Comparison of ENCODE assay signal across 21 cellular contexts in genomic region chr3:171193693-171194092, GRCh38.
DNase-seq lines count a peak whose midpoint lies in the region; ATAC-seq, FAIRE-seq and TF ChIP-seq lines count a peak whose summit lies in the region.
"Had no signal": no experiment of that assay in that cellular context is flagged by ENCODE, and none has a peak within 500 bp of the region (broad histone marks: within the 10 kb centered on the region; RNA-seq: fewer than 3 reads in every experiment).

No MANE protein-coding gene starts in this region.

- H3K9me3 ChIP-seq in PC-3 (ENCODE audit: low read length), result no peaks in the 10 kb centered on the region
- H3K9me3 ChIP-seq: SJSA1 had no signal

- ATAC-seq in PC-3 (no peak), GM18520 (IDR thresholded peaks at IDR 0.05; ENCODE audit: unreplicated experiment) (no peak)
- ATAC-seq: GM12878, Panc1 had no signal

- FAIRE-seq in bronchial epithelial cell (lab: Jason Lieb, UNC), result no peak
- FAIRE-seq: GM12878, H1 had no signal

- peak overlapping the region; percentile 51 for H3K27ac ChIP-seq in PC-3 (ENCODE audit: low read length)
- H3K27ac ChIP-seq: SJSA1 had no signal

- H3K9ac ChIP-seq in PC-3 (ENCODE audit: low read length), result no peak overlapping the region

- H2AFZ ChIP-seq in PC-3 (ENCODE audit: low read length), result no peak overlapping the region

- H3F3A ChIP-seq in PC-3 (ENCODE audit: low read length, unreplicated experiment), result peaks cover 4% of the 10 kb centered on the region

- CTCF ChIA-PET in PC-3 (lab: Charles Lee), result interaction anchor here (0.7 kb wide), 1 partner anchor 143 kb away, joined by 3 read pairs; no protein-coding TSS in a partner anchor

- H3K4me2 ChIP-seq in PC-3 (ENCODE audit: low read length), result peak overlapping the region; percentile 5

- no peaks in the 10 kb centered on the region for H3K9me2 ChIP-seq in PC-3 (replicated peaks; ENCODE audit: low read length)

- H3K4me1 ChIP-seq in PC-3 (ENCODE audit: insufficient read depth, low read length), result peaks cover 53% of the 10 kb centered on the region

- no TSS peak for BruUV-seq in PC-3 (replicated peaks; lab: Mats Ljungman, UMichigan)

- H3K4me3 ChIP-seq in PC-3 (ENCODE audit: low read length) (no peak overlapping the region), bronchial epithelial cell (ENCODE audit: low read depth, low read length) (no peak overlapping the region)
- H3K4me3 ChIP-seq: GM12878, MG63, SJSA1 had no signal

- no peaks in the 10 kb centered on the region for H4K20me1 ChIP-seq in PC-3 (ENCODE audit: low read length)

- POLR2A ChIA-PET in PC-3 (lab: Charles Lee; ENCODE audit: unreplicated experiment), result no interaction called here

- DNase-seq in EH (ENCODE audit: low read depth) (peak; percentile 63), PC-3 (peak; percentile 66), bronchial epithelial cell (ENCODE audit: low read depth) (peak; percentile 50), kidney tubule cell (ENCODE audit: low spot score) (peak; percentile 33), H4 (ENCODE audit: low spot score) (no peak), pons (ENCODE audit: low spot score) (no peak), posterior cingulate gyrus (no peak)
- DNase-seq: 8988T, DND-41, GF-D8, Karpas-422, MG63, NCI-H1048, NCI-H1436, NCI-H2029, NCI-H526 had no signal

- TF ChIP-seq CTCF in PC-3 (conservative IDR thresholded peaks at IDR 0.05; ENCODE audit: low read depth, low read length) (no peak), bronchial epithelial cell (IDR thresholded peaks at IDR 0.05; ENCODE audit: insufficient read depth, low read length, severe bottlenecking) (no peak)

- H3K27me3 ChIP-seq in PC-3 (ENCODE audit: low read length) (no peaks in the 10 kb centered on the region), bronchial epithelial cell (ENCODE audit: control insufficient read depth, insufficient read depth, low read length) (no peaks in the 10 kb centered on the region)
- H3K27me3 ChIP-seq: MG63, SJSA1 had no signal

- H3K79me2 ChIP-seq in PC-3 (ENCODE audit: low read length), result no peaks in the 10 kb centered on the region

- no peaks in the 10 kb centered on the region for H3K36me3 ChIP-seq in PC-3 (ENCODE audit: low read depth, low read length)
- H3K36me3 ChIP-seq in bronchial epithelial cell (ENCODE audit: control insufficient read depth, insufficient read depth, low read length), result no peaks in the 10 kb centered on the region
- H3K36me3 ChIP-seq: MG63, SJSA1 had no signal

- intact Hi-C loops in PC-3 (cut with micrococcal nuclease), result loop anchor here (5.0 kb wide), 2 partner anchors 69 to 159 kb away; no protein-coding TSS in a partner anchor
- intact Hi-C loops in posterior cingulate gyrus (cut with DNase I), result no loop called here

Comparison
In these comparisons a context has a peak if more than half of its experiments do, and no peak if none do; other contexts are left out.
1. DNase-seq: peak in EH (single experiment), PC-3 (single experiment), bronchial epithelial cell (single experiment) and kidney tubule cell (single experiment); none in H4 (single experiment), pons (single experiment) and posterior cingulate gyrus (0 of 10).